In genomic region chr18:3248670-3249359, GRCh38 we compare ENCODE assay signal across 8 cellular contexts. TPM values are rescaled to one million over a fixed set of nuclear protein-coding genes. Genes with fewer than 3 reads are reported as not detected.
DNase-seq lines count a peak whose midpoint lies in the region; ATAC-seq lines count a peak whose summit lies in the region.

No MANE protein-coding gene starts in this region.

- H3K27me3 Mint-ChIP-seq in activated CD4-positive, alpha-beta memory T cell treated with anti-CD3 and anti-CD28 coated beads for 36 hours, result no peaks in the 10 kb centered on the region

- intact Hi-C loops in activated CD4-positive, alpha-beta memory T cell treated with anti-CD3 and anti-CD28 coated beads for 36 hours (cut with micrococcal nuclease), result loop anchor here (1.0 to 10.0 kb wide), 4 partner anchors 199 to 1144 kb away; no protein-coding TSS in a partner anchor

- H3K9me3 ChIP-seq in ES-I3 (ENCODE audit: control insufficient read depth, insufficient read depth, low read length) (no peaks in the 10 kb centered on the region), skeletal muscle satellite cell (replicated peaks; ENCODE audit: low read length) (no peaks in the 10 kb centered on the region)

- H3K4me3 ChIP-seq in skeletal muscle satellite cell (ENCODE audit: low read length), result peak overlapping the region; percentile 82

- ATAC-seq in HG03439 (IDR thresholded peaks at IDR 0.05; ENCODE audit: unreplicated experiment) (no peak), HG03571 (IDR thresholded peaks at IDR 0.05; ENCODE audit: unreplicated experiment) (no peak), HG03460 (IDR thresholded peaks at IDR 0.05; ENCODE audit: unreplicated experiment) (no peak)

- H3K9ac ChIP-seq in ES-I3 (ENCODE audit: low read depth, low read length), result peak overlapping the region; percentile 64
- peak overlapping the region; percentile 98 for H3K9ac ChIP-seq in skeletal muscle satellite cell (ENCODE audit: low read depth, low read length)

- peak; percentile 24 for DNase-seq in KG1 (lab: John Stamatoyannopoulos, UW)
- DNase-seq in activated CD4-positive, alpha-beta memory T cell treated with anti-CD3 and anti-CD28 coated beads for 36 hours, result peak; percentile 38
- DNase-seq in glomerular visceral epithelial cell (ENCODE audit: extremely low spot score), result peak; percentile 69

- H3K27ac Mint-ChIP-seq in activated CD4-positive, alpha-beta memory T cell treated with anti-CD3 and anti-CD28 coated beads for 36 hours, result peak overlapping the region; percentile 98

- H3K36me3 ChIP-seq in ES-I3 (ENCODE audit: insufficient read depth, low read length) (peaks cover 19% of the 10 kb centered on the region), skeletal muscle satellite cell (ENCODE audit: insufficient read depth, low read length) (peaks cover 34% of the 10 kb centered on the region)

- H3K9me3 Mint-ChIP-seq in activated CD4-positive, alpha-beta memory T cell treated with anti-CD3 and anti-CD28 coated beads for 36 hours, result no peaks in the 10 kb centered on the region

- H3K4me3 Mint-ChIP-seq in activated CD4-positive, alpha-beta memory T cell treated with anti-CD3 and anti-CD28 coated beads for 36 hours, result peak overlapping the region; percentile 97

- peaks cover 47% of the 10 kb centered on the region for H3K4me1 Mint-ChIP-seq in activated CD4-positive, alpha-beta memory T cell treated with anti-CD3 and anti-CD28 coated beads for 36 hours (ENCODE audit: low read depth)

- peaks cover 8% of the 10 kb centered on the region; the same call in 1 of the 2 replicates for H3K4me1 ChIP-seq in ES-I3 (ENCODE audit: insufficient read depth, low read length)
- H3K4me1 ChIP-seq in skeletal muscle satellite cell (ENCODE audit: control insufficient read depth, insufficient read depth, low read length), result peaks cover 49% of the 10 kb centered on the region

- POLR2A ChIA-PET in activated CD4-positive, alpha-beta memory T cell treated with anti-CD3 and anti-CD28 coated beads for 36 hours (lab: Charles Lee), result interaction anchor here (0.6 to 3.7 kb wide), 9 partner anchors 12 to 308 kb away, joined by 3 to 24 read pairs (median 4); partner anchors contain the start of gene MYL12B

- CTCF ChIA-PET in activated CD4-positive, alpha-beta memory T cell treated with anti-CD3 and anti-CD28 coated beads for 36 hours (lab: Charles Lee), result interaction anchor here (0.6 to 4.0 kb wide), 12 partner anchors 15 to 417 kb away, joined by 3 to 55 read pairs (median 3); no protein-coding TSS in a partner anchor

- peak overlapping the region; percentile 79 for H3K4me2 ChIP-seq in skeletal muscle satellite cell (ENCODE audit: low read length)

- H3K27me3 ChIP-seq in skeletal muscle satellite cell (ENCODE audit: control insufficient read depth, insufficient read depth, low read length), result no peaks in the 10 kb centered on the region

- H3K36me3 Mint-ChIP-seq in activated CD4-positive, alpha-beta memory T cell treated with anti-CD3 and anti-CD28 coated beads for 36 hours, result peaks cover 32% of the 10 kb centered on the region

RNA-seq across cellular contexts. Expression of gene MYL12A, which starts 1.2 kb away (rescaled TPM):
- 100 to 1,000 TPM; 538 to 542 TPM for total RNA-seq in activated CD4-positive, alpha-beta memory T cell treated with anti-CD3 and anti-CD28 coated beads for 36 hours
- 426 and 583 TPM in 2 replicates for total RNA-seq in skeletal muscle satellite cell (2012; rRNA removed)

RNA-seq across cellular contexts. Expression of gene MYL12B, which starts 13.1 kb away (rescaled TPM):
- total RNA-seq in activated CD4-positive, alpha-beta memory T cell treated with anti-CD3 and anti-CD28 coated beads for 36 hours, result 100 to 1,000 TPM; 335 to 339 TPM
- 294 and 299 TPM in 2 replicates for total RNA-seq in skeletal muscle satellite cell (2012; rRNA removed)

RNA-seq across cellular contexts. Expression of gene MYOM1, which starts 29.0 kb away (rescaled TPM):
- total RNA-seq in activated CD4-positive, alpha-beta memory T cell treated with anti-CD3 and anti-CD28 coated beads for 36 hours, result 1 to 10 TPM in 1 of 2 experiments, under 1 TPM in 1; 0.90 to 1.2 TPM
- 0.51 and 0.87 TPM in 2 replicates for total RNA-seq in skeletal muscle satellite cell (2012; rRNA removed)
